11 cellular contexts compared by ENCODE assay signal in genomic region chr5:112917453-112918005, GRCh38. TPM values are rescaled to one million over a fixed set of nuclear protein-coding genes. Genes with fewer than 3 reads are reported as not detected.
A peak's percentile ranks its signal among the peaks of the same experiment; 100 is the strongest.
DNase-seq lines count a peak whose midpoint lies in the region; ATAC-seq and TF ChIP-seq lines count a peak whose summit lies in the region.
"Had no signal": no experiment of that assay in that cellular context is flagged by ENCODE, and none has a peak within 500 bp of the region (broad histone marks: within the 10 kb centered on the region; RNA-seq: fewer than 3 reads in every experiment).

No MANE protein-coding gene starts in this region.

- peaks cover 28% of the 10 kb centered on the region for H3K36me3 Mint-ChIP-seq in activated T-cell treated with anti-CD3 and anti-CD28 coated beads, Interleukin-2, amount 50 U/mL, for 4 hours (ENCODE audit: insufficient read depth)
- H3K36me3 Mint-ChIP-seq in neural progenitor cell = peaks cover 23% of the 10 kb centered on the region

- H3K27me3 Mint-ChIP-seq in activated T-cell treated with anti-CD3 and anti-CD28 coated beads, Interleukin-2, amount 50 U/mL, for 4 hours (ENCODE audit: low read depth) = no peaks in the 10 kb centered on the region
- peaks cover 3% of the 10 kb centered on the region for H3K27me3 Mint-ChIP-seq in neural progenitor cell (ENCODE audit: insufficient read depth, low read depth)

- no peaks in the 10 kb centered on the region for H3K9me3 Mint-ChIP-seq in activated T-cell treated with anti-CD3 and anti-CD28 coated beads, Interleukin-2, amount 50 U/mL, for 4 hours
- H3K9me3 Mint-ChIP-seq in neural progenitor cell = no peaks in the 10 kb centered on the region

- DNase-seq in activated T-cell treated with anti-CD3 and anti-CD28 coated beads, Interleukin-2, amount 50 U/mL, for 1 hour = peak; percentile 31
- no peak for DNase-seq in activated T-cell treated with anti-CD3 and anti-CD28 coated beads, Interleukin-2, amount 50 U/mL, for 4 hours
- DNase-seq in Kasumi-1 (lab: John Stamatoyannopoulos, UW) (peak; percentile 34 to 51), amniotic epithelial cell (ENCODE audit: low read depth) (peak; percentile 85), neural progenitor cell (ENCODE audit: low spot score) (peak; percentile 12), amniotic stem cell (lab: John Stamatoyannopoulos, UW) (no peak), tibial nerve (ENCODE audit: low spot score in 2 of 2) (no peak)
- DNase-seq: SHP77 treated with DMSO at 0.1 percent for 48 hours, tibial artery had no signal

- H3K4me1 ChIP-seq in neural progenitor cell (peaks cover 8% of the 10 kb centered on the region), tibial nerve (peaks cover 0 to 82% (median 33%) of the 10 kb centered on the region in 4 donors)

- TF ChIP-seq POLR2A in tibial nerve (IDR thresholded peaks at IDR 0.05) = no peak

- H2AFZ ChIP-seq in neural progenitor cell (replicated peaks) = no peak overlapping the region

- H3K79me2 ChIP-seq in neural progenitor cell (ENCODE audit: low read depth) = peaks cover 12% of the 10 kb centered on the region

- H3K27me3 ChIP-seq in neural progenitor cell = peaks cover 3% of the 10 kb centered on the region
- H3K27me3 ChIP-seq in tibial nerve = no peaks in the 10 kb centered on the region
- H3K27me3 ChIP-seq: tibial artery had no signal

- peaks cover 72% of the 10 kb centered on the region for H3K4me1 Mint-ChIP-seq in activated T-cell treated with anti-CD3 and anti-CD28 coated beads, Interleukin-2, amount 50 U/mL, for 4 hours (ENCODE audit: low read depth)
- H3K4me1 Mint-ChIP-seq in neural progenitor cell = peaks cover 14% of the 10 kb centered on the region

- H3K27ac Mint-ChIP-seq in neural progenitor cell = no peak overlapping the region

- no peak overlapping the region for H3K4me3 ChIP-seq in neural progenitor cell
- H3K4me3 ChIP-seq in tibial nerve = no peak overlapping the region
- H3K4me3 ChIP-seq: skin epidermis, tibial artery had no signal

- no peak overlapping the region for H3K4me3 Mint-ChIP-seq in activated T-cell treated with anti-CD3 and anti-CD28 coated beads, Interleukin-2, amount 50 U/mL, for 4 hours
- no peak overlapping the region for H3K4me3 Mint-ChIP-seq in neural progenitor cell

- no peak overlapping the region for H3K27ac ChIP-seq in neural progenitor cell
- H3K27ac ChIP-seq in tibial nerve = no peak overlapping the region
- H3K27ac ChIP-seq: tibial artery had no signal

- H3K9me3 ChIP-seq in neural progenitor cell (ENCODE audit: low read depth) (no peaks in the 10 kb centered on the region), tibial nerve (no peaks in the 10 kb centered on the region)
- H3K9me3 ChIP-seq: tibial artery had no signal

- ATAC-seq in activated T-cell treated with anti-CD3 and anti-CD28 coated beads, Interleukin-2, amount 50 U/mL, for 4 hours = no peak
- no peak for ATAC-seq in HG02759 (IDR thresholded peaks at IDR 0.05; ENCODE audit: unreplicated experiment)

- H3K4me2 ChIP-seq in neural progenitor cell = no peak overlapping the region

- TF ChIP-seq CTCF in neural progenitor cell (IDR thresholded peaks at IDR 0.05) (peak; percentile 30), tibial nerve (IDR thresholded peaks at IDR 0.05) (no peak)

- H3K9ac ChIP-seq in neural progenitor cell = no peak overlapping the region

- H3K36me3 ChIP-seq in neural progenitor cell (no peaks in the 10 kb centered on the region), tibial nerve (peaks cover 0 to 41% (median 0%) of the 10 kb centered on the region in 3 donors)

- peaks cover 2% of the 10 kb centered on the region for H4K20me1 ChIP-seq in neural progenitor cell (ENCODE audit: low read depth)

- peaks cover 19% of the 10 kb centered on the region for H3F3A ChIP-seq in neural progenitor cell (ENCODE audit: low read depth)

- 86 to 89% methylated on average over 2 of the region's 2 CpGs for WGBS in tibial nerve, 2 donors

- no peak for TF ChIP-seq EP300 in tibial nerve (IDR thresholded peaks at IDR 0.05)

RNA-seq across cellular contexts. Expression of gene REEP5, which starts 4.5 kb away (rescaled TPM):
- 10 to 100 TPM; 53.6 to 60.0 (median 58.7) TPM for total RNA-seq in activated T-cell treated with anti-CD3 and anti-CD28 coated beads, Interleukin-2, amount 50 U/mL, for 4 hours
- 14.3 and 17.1 TPM in 2 replicates for total RNA-seq in neural progenitor cell (ENCODE audit: low replicate concordance)
- total RNA-seq in tibial nerve = 100 to 1,000 TPM in 1 of 4 donors, 10 to 100 TPM in 3; 81.9 to 101 (median 94.6) TPM

RNA-seq across cellular contexts. Expression of gene SRP19, which starts 56.4 kb away (rescaled TPM):
- 10 to 100 TPM; 72.6 to 83.7 (median 80.4) TPM for total RNA-seq in activated T-cell treated with anti-CD3 and anti-CD28 coated beads, Interleukin-2, amount 50 U/mL, for 4 hours
- total RNA-seq in neural progenitor cell (ENCODE audit: low replicate concordance) (83.3 and 174 TPM in 2 replicates), tibial nerve (10 to 100 TPM; 22.7 to 49.0 (median 37.1) TPM)

RNA-seq across cellular contexts. Expression of gene DCP2, which starts 59.1 kb away (rescaled TPM):
- 10 to 100 TPM; 36.8 to 42.1 (median 41.1) TPM for total RNA-seq in activated T-cell treated with anti-CD3 and anti-CD28 coated beads, Interleukin-2, amount 50 U/mL, for 4 hours
- total RNA-seq in neural progenitor cell (ENCODE audit: low replicate concordance) (123 and 174 TPM in 2 replicates), tibial nerve (10 to 100 TPM; 26.7 to 35.3 (median 29.8) TPM)

Comparison
In these comparisons a context has a peak if more than half of its experiments do, and no peak if none do; other contexts are left out.
1. DNase-seq: peak in activated T-cell treated with anti-CD3 and anti-CD28 coated beads, Interleukin-2, amount 50 U/mL, for 1 hour (single experiment), Kasumi-1 (2 of 2), amniotic epithelial cell (single experiment) and neural progenitor cell (single experiment); none in activated T-cell treated with anti-CD3 and anti-CD28 coated beads, Interleukin-2, amount 50 U/mL, for 4 hours (single experiment), amniotic stem cell (single experiment) and tibial nerve (0 of 2).